17 cellular contexts compared by ENCODE assay signal in genomic region chr5:171313481-171314206, GRCh38. TPM values are rescaled to one million over a fixed set of nuclear protein-coding genes. Genes with fewer than 3 reads are reported as not detected.
DNase-seq lines count a peak whose midpoint lies in the region; ATAC-seq and TF ChIP-seq lines count a peak whose summit lies in the region.
"Had no signal": no experiment of that assay in that cellular context is flagged by ENCODE, and none has a peak within 500 bp of the region (broad histone marks: within the 10 kb centered on the region; RNA-seq: fewer than 3 reads in every experiment).

No MANE protein-coding gene starts in this region.

- H3K27me3 Mint-ChIP-seq in brain: peaks cover 97% of the 10 kb centered on the region

- ATAC-seq in omental fat pad (ENCODE audit: low FRiP score): no peak
- ATAC-seq: SK-N-SH treated with all-trans-retinoic acid at 6 μM for 48 hours had no signal

- peak; percentile 57 for DNase-seq in activated effector memory CD4-positive, alpha-beta T cell treated with anti-CD3 and anti-CD28 coated beads, Interleukin-2, amount 50 U/mL, for 16 hours
- DNase-seq in activated effector memory CD4-positive, alpha-beta T cell treated with Interleukin-2 at 50 U/mL for 16 hours: no peak
- DNase-seq in mesenteric fat pad (ENCODE audit: low spot score) (peak; percentile 59), omental fat pad (ENCODE audit: low spot score) (no peak), D341Med (ENCODE audit: low spot score) (no peak), NOMO-1 (lab: John Stamatoyannopoulos, UW; ENCODE audit: unreplicated experiment in 2 of 2) (no peak)
- DNase-seq in stimulated activated CD4-positive, alpha-beta T cell treated with anti-CD3 and anti-CD28 coated beads, Interleukin-2, amount 100 ng/mL, for 48 hours: no peak
- DNase-seq: activated CD8-positive, alpha-beta memory T cell treated with anti-CD3 and anti-CD28 coated beads, Interleukin-2, amount 50 U/mL, for 4 hours; central memory CD4-positive, alpha-beta T cell; foreskin melanocyte; NCI-H2081; spleen; stimulated activated naive CD4-positive, alpha-beta T cell treated with Interleukin-2 at 50 U/mL for 16 hours had no signal

- TF ChIP-seq CTCF in brain (conservative IDR thresholded peaks at IDR 0.05) (no peak), omental fat pad (IDR thresholded peaks at IDR 0.05) (no peak)

- peak overlapping the region in 2 of 5 experiments; percentile 68 to 83 for H3K27ac Mint-ChIP-seq in brain
- H3K27ac Mint-ChIP-seq: progenitor cell of endocrine pancreas had no signal

- H3K4me1 Mint-ChIP-seq in brain: peaks cover 42% of the 10 kb centered on the region

- peaks cover 0 to 6% (median 2%) of the 10 kb centered on the region in 5 experiments for H3K9me3 Mint-ChIP-seq in brain

- H3K36me3 Mint-ChIP-seq in brain: no peaks in the 10 kb centered on the region

- H3K4me3 Mint-ChIP-seq in brain: peak overlapping the region in 4 of 5 experiments; percentile 43 to 74 (median 68)

RNA-seq across cellular contexts. Expression of gene TLX3, which starts 4.6 kb away (rescaled TPM):
- polyA plus RNA-seq in brain (ENCODE audit: insufficient read depth, low read depth, low replicate concordance): 11.1 TPM
- total RNA-seq in mesenteric fat pad: not detected
- total RNA-seq in omental fat pad: not detected
- total RNA-seq: mononuclear cell, progenitor cell of endocrine pancreas, spleen had no signal
- polyA plus RNA-seq: spleen had no signal

Comparison
In these comparisons a context has a peak if more than half of its experiments do, and no peak if none do; other contexts are left out.
1. DNase-seq: peak in activated effector memory CD4-positive, alpha-beta T cell treated with anti-CD3 and anti-CD28 coated beads, Interleukin-2, amount 50 U/mL, for 16 hours (single experiment) and mesenteric fat pad (single experiment); none in activated effector memory CD4-positive, alpha-beta T cell treated with Interleukin-2 at 50 U/mL for 16 hours (single experiment), omental fat pad (single experiment), D341Med (single experiment), stimulated activated CD4-positive, alpha-beta T cell treated with anti-CD3 and anti-CD28 coated beads, Interleukin-2, amount 100 ng/mL, for 48 hours (0 of 2) and NOMO-1 (0 of 2).